ENCODE assay signal across 8 cellular contexts in the genomic region with DNA sequence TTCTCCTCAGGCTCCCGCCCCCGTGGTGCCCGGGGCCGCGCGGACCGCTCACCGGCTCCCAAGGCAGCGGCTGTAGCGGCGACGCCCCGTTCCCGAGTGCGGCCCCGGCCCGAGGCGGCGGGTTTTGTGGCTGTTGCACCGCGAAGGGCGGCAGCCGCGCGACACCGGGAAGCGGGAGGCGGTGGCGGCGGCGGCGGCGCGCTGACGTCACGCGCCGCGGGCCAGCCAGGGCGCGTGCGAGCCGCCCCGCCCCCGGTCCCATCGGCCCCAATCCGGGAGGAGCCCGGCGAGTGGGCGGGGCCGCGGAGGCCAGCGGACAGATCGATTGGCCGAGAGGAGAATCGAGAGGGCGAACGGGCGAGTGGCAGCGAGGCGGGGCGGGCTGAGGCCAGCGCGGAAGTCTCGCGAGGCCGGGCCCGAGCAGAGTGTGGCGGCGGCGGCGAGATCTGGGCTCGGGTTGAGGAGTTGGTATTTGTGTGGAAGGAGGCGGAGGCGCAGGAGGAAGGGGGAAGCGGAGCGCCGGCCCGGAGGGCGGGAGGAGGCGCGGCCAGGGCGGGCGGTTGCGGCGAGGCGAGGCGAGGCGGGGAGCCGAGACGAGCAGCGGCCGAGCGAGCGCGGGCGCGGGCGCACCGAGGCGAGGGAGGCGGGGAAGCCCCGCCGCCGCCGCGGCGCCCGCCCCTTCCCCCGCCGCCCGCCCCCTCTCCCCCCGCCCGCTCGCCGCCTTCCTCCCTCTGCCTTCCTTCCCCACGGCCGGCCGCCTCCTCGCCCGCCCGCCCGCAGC. TPM values are rescaled to one million over a fixed set of nuclear protein-coding genes. Genes with fewer than 3 reads are reported as not detected.
DNase-seq lines count a peak whose midpoint lies in the region; ATAC-seq and TF ChIP-seq lines count a peak whose summit lies in the region.

A gene (plus strand): TSS at position 726 of the 781 bp plus-strand sequence. CDS start 101 bp downstream, outside the sequence.

- no peaks in the 10 kb centered on the region for H3K27me3 Mint-ChIP-seq in activated naive CD4-positive, alpha-beta T cell treated with anti-CD3 and anti-CD28 coated beads, Interleukin-2, amount 50 U/mL, for 24 hours

- H3K4me3 Mint-ChIP-seq in activated naive CD4-positive, alpha-beta T cell treated with anti-CD3 and anti-CD28 coated beads, Interleukin-2, amount 50 U/mL, for 24 hours = peak within 1 kb of the TSS; percentile 99

- H3K27ac Mint-ChIP-seq in activated naive CD4-positive, alpha-beta T cell treated with anti-CD3 and anti-CD28 coated beads, Interleukin-2, amount 50 U/mL, for 24 hours = peak within 1 kb of the TSS; percentile 99

- no peak for TF ChIP-seq CTCF in GM10266 (IDR thresholded peaks at IDR 0.05; ENCODE audit: control insufficient read depth, insufficient read depth, low read depth, missing control alignments)
- no peak for TF ChIP-seq CTCF in omental fat pad (IDR thresholded peaks at IDR 0.05)

- H3K27ac ChIP-seq in temporal lobe (ENCODE audit: low read depth, low read length) = peak within 1 kb of the TSS; percentile 92

- peak; percentile 69 for ATAC-seq in HG02623 (IDR thresholded peaks at IDR 0.05; ENCODE audit: unreplicated experiment)
- peak; percentile 92 for ATAC-seq in SK-N-SH treated with all-trans-retinoic acid at 6 μM for 48 hours
- ATAC-seq in omental fat pad (ENCODE audit: low FRiP score) = peak; percentile 84

- DNase-seq in GM10266 (ENCODE audit: extremely low spot score) (peak; percentile 100), NCI-H1092 treated with DMSO at 0.1 percent for 48 hours (lab: John Stamatoyannopoulos, UW) (peak; percentile 98), globus pallidus (ENCODE audit: low spot score) (peak; percentile 97), omental fat pad (ENCODE audit: low spot score) (peak; percentile 85)

- H3K4me1 Mint-ChIP-seq in activated naive CD4-positive, alpha-beta T cell treated with anti-CD3 and anti-CD28 coated beads, Interleukin-2, amount 50 U/mL, for 24 hours = peaks cover 57% of the 10 kb centered on the region

- H3K9me3 Mint-ChIP-seq in activated naive CD4-positive, alpha-beta T cell treated with anti-CD3 and anti-CD28 coated beads, Interleukin-2, amount 50 U/mL, for 24 hours = no peaks in the 10 kb centered on the region

- peaks cover 20% of the 10 kb centered on the region for H3K36me3 Mint-ChIP-seq in activated naive CD4-positive, alpha-beta T cell treated with anti-CD3 and anti-CD28 coated beads, Interleukin-2, amount 50 U/mL, for 24 hours

TF ChIP-seq in SK-N-SH treated with all-trans-retinoic acid at 6 μM for 48 hours, 23 proteins besides CTCF, POLR2A, EP300 and RAD21:
- no peak for TF ChIP-seq RARB (CRISPR knock-in tag; IDR thresholded peaks at IDR 0.05)
- TF ChIP-seq ZFP3 (CRISPR knock-in tag; IDR thresholded peaks at IDR 0.05) = no peak
- TF ChIP-seq ARNTL (CRISPR knock-in tag; IDR thresholded peaks at IDR 0.05; ENCODE audit: borderline replicate concordance, low read depth) = no peak
- no peak for TF ChIP-seq CSDC2 (CRISPR knock-in tag; IDR thresholded peaks at IDR 0.05)
- TF ChIP-seq, protein P1, sequence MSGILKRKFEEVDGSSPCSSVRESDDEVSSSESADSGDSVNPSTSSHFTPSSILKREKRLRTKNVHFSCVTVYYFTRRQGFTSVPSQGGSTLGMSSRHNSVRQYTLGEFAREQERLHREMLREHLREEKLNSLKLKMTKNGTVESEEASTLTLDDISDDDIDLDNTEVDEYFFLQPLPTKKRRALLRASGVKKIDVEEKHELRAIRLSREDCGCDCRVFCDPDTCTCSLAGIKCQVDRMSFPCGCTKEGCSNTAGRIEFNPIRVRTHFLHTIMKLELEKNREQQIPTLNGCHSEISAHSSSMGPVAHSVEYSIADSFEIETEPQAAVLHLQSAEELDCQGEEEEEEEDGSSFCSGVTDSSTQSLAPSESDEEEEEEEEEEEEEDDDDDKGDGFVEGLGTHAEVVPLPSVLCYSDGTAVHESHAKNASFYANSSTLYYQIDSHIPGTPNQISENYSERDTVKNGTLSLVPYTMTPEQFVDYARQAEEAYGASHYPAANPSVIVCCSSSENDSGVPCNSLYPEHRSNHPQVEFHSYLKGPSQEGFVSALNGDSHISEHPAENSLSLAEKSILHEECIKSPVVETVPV (CRISPR knock-in tag; IDR thresholded peaks at IDR 0.05) = no peak
- no peak for TF ChIP-seq SNAI2 (CRISPR knock-in tag; IDR thresholded peaks at IDR 0.05)
- TF ChIP-seq OSR1 (CRISPR knock-in tag; IDR thresholded peaks at IDR 0.05) = no peak
- TF ChIP-seq ZNF70 (CRISPR knock-in tag; IDR thresholded peaks at IDR 0.05) = no peak
- no peak for TF ChIP-seq PPARA (CRISPR knock-in tag; IDR thresholded peaks at IDR 0.05; ENCODE audit: borderline replicate concordance)
- no peak for TF ChIP-seq BACH2 (CRISPR knock-in tag; IDR thresholded peaks at IDR 0.05; ENCODE audit: borderline replicate concordance)
- TF ChIP-seq ZNF565 (CRISPR knock-in tag; conservative IDR thresholded peaks at IDR 0.05; ENCODE audit: low read depth) = no peak
- no peak for TF ChIP-seq ESRRG (CRISPR knock-in tag; IDR thresholded peaks at IDR 0.05)
- TF ChIP-seq TCF4 (CRISPR knock-in tag; IDR thresholded peaks at IDR 0.05; ENCODE audit: borderline replicate concordance) = no peak
- no peak for TF ChIP-seq TOX (CRISPR knock-in tag; IDR thresholded peaks at IDR 0.05; ENCODE audit: borderline replicate concordance)
- TF ChIP-seq, protein P2, sequence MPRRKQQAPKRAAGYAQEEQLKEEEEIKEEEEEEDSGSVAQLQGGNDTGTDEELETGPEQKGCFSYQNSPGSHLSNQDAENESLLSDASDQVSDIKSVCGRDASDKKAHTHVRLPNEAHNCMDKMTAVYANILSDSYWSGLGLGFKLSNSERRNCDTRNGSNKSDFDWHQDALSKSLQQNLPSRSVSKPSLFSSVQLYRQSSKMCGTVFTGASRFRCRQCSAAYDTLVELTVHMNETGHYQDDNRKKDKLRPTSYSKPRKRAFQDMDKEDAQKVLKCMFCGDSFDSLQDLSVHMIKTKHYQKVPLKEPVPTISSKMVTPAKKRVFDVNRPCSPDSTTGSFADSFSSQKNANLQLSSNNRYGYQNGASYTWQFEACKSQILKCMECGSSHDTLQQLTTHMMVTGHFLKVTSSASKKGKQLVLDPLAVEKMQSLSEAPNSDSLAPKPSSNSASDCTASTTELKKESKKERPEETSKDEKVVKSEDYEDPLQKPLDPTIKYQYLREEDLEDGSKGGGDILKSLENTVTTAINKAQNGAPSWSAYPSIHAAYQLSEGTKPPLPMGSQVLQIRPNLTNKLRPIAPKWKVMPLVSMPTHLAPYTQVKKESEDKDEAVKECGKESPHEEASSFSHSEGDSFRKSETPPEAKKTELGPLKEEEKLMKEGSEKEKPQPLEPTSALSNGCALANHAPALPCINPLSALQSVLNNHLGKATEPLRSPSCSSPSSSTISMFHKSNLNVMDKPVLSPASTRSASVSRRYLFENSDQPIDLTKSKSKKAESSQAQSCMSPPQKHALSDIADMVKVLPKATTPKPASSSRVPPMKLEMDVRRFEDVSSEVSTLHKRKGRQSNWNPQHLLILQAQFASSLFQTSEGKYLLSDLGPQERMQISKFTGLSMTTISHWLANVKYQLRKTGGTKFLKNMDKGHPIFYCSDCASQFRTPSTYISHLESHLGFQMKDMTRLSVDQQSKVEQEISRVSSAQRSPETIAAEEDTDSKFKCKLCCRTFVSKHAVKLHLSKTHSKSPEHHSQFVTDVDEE (CRISPR knock-in tag; IDR thresholded peaks at IDR 0.05) = no peak
- TF ChIP-seq, protein P3, sequence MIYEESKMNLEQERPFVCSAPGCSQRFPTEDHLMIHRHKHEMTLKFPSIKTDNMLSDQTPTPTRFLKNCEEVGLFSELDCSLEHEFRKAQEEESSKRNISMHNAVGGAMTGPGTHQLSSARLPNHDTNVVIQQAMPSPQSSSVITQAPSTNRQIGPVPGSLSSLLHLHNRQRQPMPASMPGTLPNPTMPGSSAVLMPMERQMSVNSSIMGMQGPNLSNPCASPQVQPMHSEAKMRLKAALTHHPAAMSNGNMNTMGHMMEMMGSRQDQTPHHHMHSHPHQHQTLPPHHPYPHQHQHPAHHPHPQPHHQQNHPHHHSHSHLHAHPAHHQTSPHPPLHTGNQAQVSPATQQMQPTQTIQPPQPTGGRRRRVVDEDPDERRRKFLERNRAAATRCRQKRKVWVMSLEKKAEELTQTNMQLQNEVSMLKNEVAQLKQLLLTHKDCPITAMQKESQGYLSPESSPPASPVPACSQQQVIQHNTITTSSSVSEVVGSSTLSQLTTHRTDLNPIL (CRISPR knock-in tag; IDR thresholded peaks at IDR 0.05; ENCODE audit: low read depth) = no peak
TF ChIP-seq in SK-N-SH treated with all-trans-retinoic acid at 6 μM for 48 hours: peak in this region for 0.

RNA-seq across cellular contexts. Expression of the gene that starts here (rescaled TPM):
- total RNA-seq in omental fat pad (10 to 100 TPM; 45.1 to 55.5 (median 48.6) TPM), temporal lobe (39.1 TPM)

Comparison
In these comparisons a context has a peak if more than half of its experiments do, and no peak if none do; other contexts are left out.
1. Peak in every context shown above with its lines: DNase-seq, ATAC-seq and H3K27ac ChIP-seq.